ENCODE assay signal across 9 cellular contexts in the genomic region with DNA sequence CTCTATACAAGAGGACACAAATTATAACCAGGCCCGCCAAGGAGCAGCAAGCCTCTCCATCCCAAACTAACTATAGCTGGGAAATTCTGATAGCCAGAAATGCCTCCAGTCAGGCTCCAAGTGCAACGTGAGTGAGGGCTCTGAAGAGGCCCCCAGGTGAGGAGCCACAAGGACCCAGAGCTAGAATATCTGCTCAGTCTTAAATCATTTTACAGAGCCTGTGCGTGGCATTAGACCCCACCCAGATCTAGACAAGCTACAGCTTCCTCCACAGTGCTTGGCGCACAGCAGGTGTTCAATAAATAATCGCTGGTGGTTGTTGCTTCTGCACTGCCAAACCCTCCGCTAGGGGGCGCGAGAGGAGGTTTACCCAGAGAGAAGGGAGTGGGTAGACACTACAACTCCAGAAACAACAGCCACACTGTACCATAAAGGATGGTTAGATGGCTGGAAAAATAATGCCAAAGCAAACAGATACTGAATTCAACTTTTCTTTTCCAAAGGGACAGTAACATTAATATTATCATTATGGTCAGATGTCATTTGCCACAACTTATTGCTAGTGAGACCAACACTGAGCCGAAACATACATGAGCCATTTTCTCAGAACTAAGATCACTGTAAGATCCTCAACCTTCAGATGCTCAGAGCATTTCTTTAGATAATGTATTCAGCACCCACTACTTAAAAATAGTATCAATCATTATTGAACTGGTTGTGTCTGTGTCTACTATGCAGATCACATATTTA. TPM values are rescaled to one million over a fixed set of nuclear protein-coding genes. Genes with fewer than 3 reads are reported as not detected.
DNase-seq lines count a peak whose midpoint lies in the region; ATAC-seq and TF ChIP-seq lines count a peak whose summit lies in the region.
"Had no signal": no experiment of that assay in that cellular context is flagged by ENCODE, and none has a peak within 500 bp of the region (broad histone marks: within the 10 kb centered on the region; RNA-seq: fewer than 3 reads in every experiment).

No MANE protein-coding gene starts in this region.

- CTCF ChIA-PET in Calu3 (lab: Charles Lee), result interaction anchor here (0.6 to 1.5 kb wide), 4 partner anchors 9 to 44 kb away, joined by 3 to 6 read pairs (median 3); no protein-coding TSS in a partner anchor

- no peak overlapping the region for H3K27ac Mint-ChIP-seq in Calu3 (ENCODE audit: unreplicated experiment)

- no peaks in the 10 kb centered on the region for H3K4me1 Mint-ChIP-seq in Calu3 (ENCODE audit: low read depth, unreplicated experiment)

- no peaks in the 10 kb centered on the region for H3K27me3 Mint-ChIP-seq in Calu3 (ENCODE audit: unreplicated experiment)

- peak; percentile 78 for DNase-seq in Calu3
- peak; percentile 75 for DNase-seq in esophagus muscularis mucosa (ENCODE audit: extremely low spot score)
- DNase-seq in stimulated activated CD4-positive, alpha-beta T cell treated with anti-CD3 and anti-CD28 coated beads, Interleukin-2, amount 100 ng/mL, for 24 hours, result peak; percentile 24 to 59
- no peak for DNase-seq in SW480 (ENCODE audit: low spot score)
- DNase-seq in prostate gland (ENCODE audit: low spot score), result no peak

- BruUV-seq in Calu3 (replicated peaks; lab: Mats Ljungman, UMichigan), result no TSS peak

- H3K4me1 ChIP-seq in esophagus muscularis mucosa (peaks cover 0 to 6% (median 4%) of the 10 kb centered on the region in 4 donors), prostate gland (replicated peaks) (no peaks in the 10 kb centered on the region)
- H3K4me1 ChIP-seq: pancreas had no signal

- H3K9me3 ChIP-seq in esophagus muscularis mucosa, result peaks cover 0 to 5% (median 0%) of the 10 kb centered on the region in 4 donors
- no peaks in the 10 kb centered on the region for H3K9me3 ChIP-seq in prostate gland
- H3K9me3 ChIP-seq: pancreas had no signal

- peak; percentile 85 for TF ChIP-seq CTCF in Calu3 (IDR thresholded peaks at IDR 0.05; ENCODE audit: unreplicated experiment)
- TF ChIP-seq CTCF in esophagus muscularis mucosa (IDR thresholded peaks at IDR 0.05), result peak in 2 of 3 experiments; percentile 25 to 44
- TF ChIP-seq CTCF in prostate gland (IDR thresholded peaks at IDR 0.05), result peak in 2 of 4 experiments; percentile 3 to 23

- H3K27me3 ChIP-seq in esophagus muscularis mucosa (peaks cover 4 to 90% (median 53%) of the 10 kb centered on the region in 4 donors), prostate gland (replicated peaks; ENCODE audit: insufficient read depth) (peaks cover 9% of the 10 kb centered on the region)

- no peaks in the 10 kb centered on the region for H3K36me3 Mint-ChIP-seq in Calu3 (ENCODE audit: insufficient read depth, unreplicated experiment)

- no peak overlapping the region for H3K4me3 ChIP-seq in esophagus muscularis mucosa
- H3K4me3 ChIP-seq in prostate gland, result no peak overlapping the region
- H3K4me3 ChIP-seq: pancreas had no signal

- H3K36me3 ChIP-seq in esophagus muscularis mucosa (no peaks in the 10 kb centered on the region), prostate gland (no peaks in the 10 kb centered on the region)
- H3K36me3 ChIP-seq: pancreas had no signal

- intact Hi-C loops in Calu3 (cut with micrococcal nuclease; ENCODE audit: unreplicated experiment), result loop anchor here (5.0 kb wide), 1 partner anchor 715 kb away; no protein-coding TSS in a partner anchor
- intact Hi-C loops in esophagus muscularis mucosa (cut with DNase I), result no loop called here
- intact Hi-C loops in prostate gland (cut with DNase I), result no loop called here

- TF ChIP-seq POLR2A in esophagus muscularis mucosa (IDR thresholded peaks at IDR 0.05; ENCODE audit: low read depth), result no peak
- no peak for TF ChIP-seq POLR2A in prostate gland (IDR thresholded peaks at IDR 0.05)

- no peak overlapping the region for H3K27ac ChIP-seq in esophagus muscularis mucosa (replicated peaks in 1 of 4)
- no peak overlapping the region for H3K27ac ChIP-seq in prostate gland
- H3K27ac ChIP-seq: pancreas had no signal

- H3K4me3 Mint-ChIP-seq in Calu3 (ENCODE audit: low read depth, unreplicated experiment), result no peak overlapping the region

- no peak for TF ChIP-seq EP300 in esophagus muscularis mucosa (IDR thresholded peaks at IDR 0.05)

- WGBS in esophagus muscularis mucosa, result 21% methylated on average over 8 of the region's 9 CpGs
- WGBS in prostate gland, result 15% methylated on average over 9 of the region's 9 CpGs

- H3K9me3 Mint-ChIP-seq in Calu3 (ENCODE audit: low read depth, unreplicated experiment), result no peaks in the 10 kb centered on the region

- peak; percentile 82 for ATAC-seq in GM18868 (IDR thresholded peaks at IDR 0.05; ENCODE audit: unreplicated experiment)
- peak; percentile 48 for ATAC-seq in HG03521 (IDR thresholded peaks at IDR 0.05; ENCODE audit: unreplicated experiment)
- ATAC-seq: pancreas had no signal

TF ChIP-seq in PFSK-1, 5 proteins besides CTCF, POLR2A, EP300 and RAD21:
- no peak for TF ChIP-seq TAF1 (IDR thresholded peaks at IDR 0.05; ENCODE audit: borderline replicate concordance, insufficient read depth, low read length)
- TF ChIP-seq FOXP2 (optimal IDR thresholded peaks at IDR 0.05; ENCODE audit: borderline replicate concordance, extremely low read depth, extremely low read length, insufficient read depth), result peak; percentile 27
TF ChIP-seq in PFSK-1: peak in this region for 1.

RNA-seq across cellular contexts. Expression of a gene that starts 44.5 kb away (rescaled TPM):
- not detected in 2 replicates for total RNA-seq in Calu3 (2022)
- 2.7 TPM for polyA plus RNA-seq in PFSK-1 (2012; ENCODE audit: insufficient read length, low read depth)
- total RNA-seq in esophagus muscularis mucosa, result not detected
- not detected for total RNA-seq in prostate gland
- total RNA-seq: pancreas had no signal
- polyA plus RNA-seq: pancreas had no signal

RNA-seq across cellular contexts. Expression of a gene that starts 47.3 kb away (rescaled TPM):
- total RNA-seq in Calu3 (2022), result not detected in 2 replicates
- 25.9 TPM for polyA plus RNA-seq in PFSK-1 (2012; ENCODE audit: insufficient read length, low read depth)
- not detected for total RNA-seq in esophagus muscularis mucosa
- not detected for total RNA-seq in prostate gland
- total RNA-seq: pancreas had no signal
- polyA plus RNA-seq: pancreas had no signal

Comparison
In these comparisons a context has a peak if more than half of its experiments do, and no peak if none do; other contexts are left out.
1. DNase-seq: peak in Calu3 (single experiment), esophagus muscularis mucosa (single experiment) and stimulated activated CD4-positive, alpha-beta T cell treated with anti-CD3 and anti-CD28 coated beads, Interleukin-2, amount 100 ng/mL, for 24 hours (2 of 2); none in SW480 (single experiment) and prostate gland (single experiment).